In genomic region chr9:100479820-100480219, GRCh38 we compare ENCODE assay signal across 8 cellular contexts.
"Had no signal": no experiment of that assay in that cellular context is flagged by ENCODE, and none has a peak within 500 bp of the region (broad histone marks: within the 10 kb centered on the region; RNA-seq: fewer than 3 reads in every experiment).

No MANE protein-coding gene starts in this region.

- DNase-seq: GDM1, GF-D8 had no signal

- FAIRE-seq: G401.6, GM12878, GM12891, GM12892, GM18507, GM19239 had no signal

- H3K4me3 ChIP-seq: GM12878 had no signal

- ATAC-seq: GM12878 had no signal
